In the genomic region with DNA sequence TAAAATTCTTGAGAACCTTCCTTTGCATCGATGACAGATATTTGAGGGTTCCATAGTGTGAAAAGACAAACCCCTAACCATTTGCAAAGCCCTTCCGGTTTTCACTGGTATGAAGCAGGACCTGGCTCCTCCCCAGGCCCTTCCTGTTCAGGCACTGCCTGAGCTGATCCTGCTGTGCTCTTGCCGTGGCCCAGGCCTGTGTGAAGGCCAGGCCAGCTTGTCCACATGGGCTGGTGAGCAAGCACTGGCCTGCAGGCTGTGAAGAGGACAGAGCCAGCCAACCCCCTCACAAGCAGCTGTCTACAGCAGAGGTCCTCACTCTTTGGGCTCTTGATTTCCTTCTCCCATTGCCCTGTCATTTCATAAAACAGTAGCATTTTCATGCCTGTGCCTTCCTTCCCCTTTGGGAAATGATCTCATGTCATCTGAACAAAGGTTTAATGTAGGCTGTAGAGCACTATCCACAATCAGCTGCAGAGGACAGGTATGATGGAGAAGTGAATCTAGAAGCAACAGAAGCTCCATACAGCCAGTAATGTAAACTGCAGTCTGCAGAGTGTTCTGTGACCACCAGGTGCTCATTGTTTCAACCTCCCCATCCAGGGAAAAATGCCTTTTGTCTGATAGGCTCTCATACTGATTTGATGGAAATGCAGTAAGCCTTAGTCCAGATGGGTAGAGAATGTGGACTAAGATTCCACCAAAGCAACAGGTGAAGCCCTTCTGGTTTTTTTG, we compare ENCODE assay signal across 1 cellular context.
A peak's percentile ranks its signal among the peaks of the same experiment; 100 is the strongest.
TF ChIP-seq lines count a peak whose summit lies in the region.

No MANE protein-coding gene starts in this region.

TF ChIP-seq in K562, 482 proteins besides CTCF, POLR2A, EP300 and RAD21:
- TF ChIP-seq SUPT5H (IDR thresholded peaks at IDR 0.05) (peak; percentile 56), RFX7 (CRISPR knock-in tag; IDR thresholded peaks at IDR 0.05) (no peak)
